ENCODE assay signal across 8 cellular contexts in genomic region chr5:107571621-107572489, GRCh38.
DNase-seq lines count a peak whose midpoint lies in the region; ATAC-seq, FAIRE-seq and TF ChIP-seq lines count a peak whose summit lies in the region.

No MANE protein-coding gene starts in this region.

- ATAC-seq in GM18867 (IDR thresholded peaks at IDR 0.05; ENCODE audit: unreplicated experiment) (peak; percentile 69), HG03108 (IDR thresholded peaks at IDR 0.05; ENCODE audit: unreplicated experiment) (peak; percentile 43)

- TF ChIP-seq CTCF in AG04449 (IDR thresholded peaks at IDR 0.05; ENCODE audit: insufficient read depth, low read length, missing control alignments) (peak; percentile 93), WI38 (IDR thresholded peaks at IDR 0.05; ENCODE audit: low read depth, low read length) (peak; percentile 77), cardiac fibroblast (IDR thresholded peaks at IDR 0.05; ENCODE audit: low read depth, low read length) (peak; percentile 89)

- POLR2A ChIA-PET in AG04449 (lab: Yijun Ruan, JAX), result no interaction called here

- DNase-seq in AG04449 (ENCODE audit: low read depth, low spot score) (no peak), NCI-H2171 treated with DMSO at 0.1 percent for 48 hours (lab: John Stamatoyannopoulos, UW) (peak; percentile 82), cardiac fibroblast (ENCODE audit: low read depth in 2 of 2) (peak; percentile 97)
- peak; percentile 74 to 85 for DNase-seq in stimulated activated CD4-positive, alpha-beta T cell treated with anti-CD3 and anti-CD28 coated beads, Interleukin-12 subunit alpha, Interleukin-12 subunit beta, amount 100 ng/mL, for 24 hours (ENCODE audit: low read depth in 2 of 2)

- CTCF ChIA-PET in AG04449 (lab: Yijun Ruan, JAX), result interaction anchor here (0.6 to 3.4 kb wide), 42 partner anchors 9 to 1680 kb away, joined by 3 to 43 read pairs (median 3); no protein-coding TSS in a partner anchor

- FAIRE-seq in islet of Langerhans (lab: Jason Lieb, UNC), result peak; percentile 77

- peak overlapping the region; percentile 51 for H3K4me3 ChIP-seq in AG04449 (ENCODE audit: low read depth, low read length)
- peak overlapping the region; percentile 51 for H3K4me3 ChIP-seq in WI38 (ENCODE audit: low read depth, low read length)
- peak overlapping the region; percentile 30 to 46 for H3K4me3 ChIP-seq in cardiac fibroblast (replicated peaks in 1 of 2; ENCODE audit: low read depth in 2 of 2, low read length in 2 of 2)
